Comparison of ENCODE assay signal across 36 cellular contexts in the genomic region with DNA sequence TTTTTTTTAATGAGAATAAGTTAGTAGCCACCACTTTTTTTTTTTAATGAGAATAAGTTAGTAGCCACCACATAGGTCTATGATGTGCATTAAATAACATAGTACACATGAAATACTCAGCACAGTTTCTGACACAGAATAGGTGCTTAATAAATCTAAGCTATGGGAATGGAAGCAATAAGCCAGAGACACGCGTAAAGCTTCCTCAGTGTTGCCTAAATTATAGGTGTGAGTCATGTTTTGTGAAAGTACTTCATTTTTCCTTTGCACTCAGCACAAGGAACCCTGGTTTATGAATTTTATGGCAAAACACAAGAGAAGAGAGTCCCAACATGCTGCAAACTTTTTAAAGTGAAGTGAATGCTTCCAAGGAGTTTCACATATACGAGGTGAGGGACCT.
DNase-seq lines count a peak whose midpoint lies in the region; ATAC-seq, FAIRE-seq and TF ChIP-seq lines count a peak whose summit lies in the region.
"Had no signal": no experiment of that assay in that cellular context is flagged by ENCODE, and none has a peak within 500 bp of the region (broad histone marks: within the 10 kb centered on the region; RNA-seq: fewer than 3 reads in every experiment).

No MANE protein-coding gene starts in this region.

- intact Hi-C loops in mucosa of descending colon (cut with DNase I, micrococcal nuclease): no loop called here
- intact Hi-C loops in left lung (cut with DNase I): no loop called here

- FAIRE-seq in bronchial epithelial cell (lab: Jason Lieb, UNC): no peak
- FAIRE-seq: HTR-8/SVneo, K562 had no signal

- peaks cover 7% of the 10 kb centered on the region for H3K4me1 Mint-ChIP-seq in stimulated activated naive CD8-positive, alpha-beta T cell treated with anti-CD3 and anti-CD28 coated beads, Interleukin-15, amount 100 ng/mL, for 72 hours
- H3K4me1 Mint-ChIP-seq: central memory CD8-positive, alpha-beta T cell; neural progenitor cell had no signal

- no peaks in the 10 kb centered on the region for H3K4me1 ChIP-seq in mucosa of descending colon (ENCODE audit: low read depth)
- no peaks in the 10 kb centered on the region for H3K4me1 ChIP-seq in left lung
- H3K4me1 ChIP-seq: esophagus squamous epithelium, neural progenitor cell, parathyroid adenoma, right atrium auricular region, upper lobe of left lung had no signal

- no peak overlapping the region for H3K4me3 Mint-ChIP-seq in stimulated activated naive CD8-positive, alpha-beta T cell treated with anti-CD3 and anti-CD28 coated beads, Interleukin-15, amount 100 ng/mL, for 72 hours
- H3K4me3 Mint-ChIP-seq: activated naive CD8-positive, alpha-beta T cell treated with anti-CD3 and anti-CD28 coated beads, Interleukin-2, amount 50 U/mL, for 24 hours; activated T-cell treated with anti-CD3 and anti-CD28 coated beads, Interleukin-2, amount 50 U/mL, for 24 hours; central memory CD8-positive, alpha-beta T cell; dendritic cell treated with granulocyte-macrophage colony-stimulating factor and Interleukin-4, amounts not matched to agents 40 ng/mL and 50 ng/mL, for 4 days; neural progenitor cell; T-helper 17 cell had no signal

- CTCF ChIA-PET in HEK293T (lab: Yijun Ruan, JAX): interaction anchor here (0.8 kb wide), 1 partner anchor 77 kb away, joined by 3 read pairs; no protein-coding TSS in a partner anchor

- peaks cover 6% of the 10 kb centered on the region for H3K27me3 Mint-ChIP-seq in stimulated activated naive CD8-positive, alpha-beta T cell treated with anti-CD3 and anti-CD28 coated beads, Interleukin-15, amount 100 ng/mL, for 72 hours
- H3K27me3 Mint-ChIP-seq: activated naive CD8-positive, alpha-beta T cell treated with anti-CD3 and anti-CD28 coated beads, Interleukin-2, amount 50 U/mL, for 24 hours; activated T-cell treated with anti-CD3 and anti-CD28 coated beads, Interleukin-2, amount 50 U/mL, for 24 hours; central memory CD8-positive, alpha-beta T cell; T-helper 17 cell had no signal

- no peak overlapping the region for H3K4me3 ChIP-seq in bronchial epithelial cell (ENCODE audit: low read depth, low read length)
- no peak overlapping the region for H3K4me3 ChIP-seq in mucosa of descending colon
- no peak overlapping the region for H3K4me3 ChIP-seq in left lung
- H3K4me3 ChIP-seq: esophagus squamous epithelium, GM23248, K562, neural progenitor cell, PC-9, right atrium auricular region, suprapubic skin, upper lobe of left lung had no signal

- H3K27ac Mint-ChIP-seq in stimulated activated naive CD8-positive, alpha-beta T cell treated with anti-CD3 and anti-CD28 coated beads, Interleukin-15, amount 100 ng/mL, for 72 hours: no peak overlapping the region
- H3K27ac Mint-ChIP-seq: activated naive CD8-positive, alpha-beta T cell treated with anti-CD3 and anti-CD28 coated beads, Interleukin-2, amount 50 U/mL, for 24 hours; activated T-cell treated with anti-CD3 and anti-CD28 coated beads, Interleukin-2, amount 50 U/mL, for 24 hours; dendritic cell treated with granulocyte-macrophage colony-stimulating factor and Interleukin-4, amounts not matched to agents 40 ng/mL and 50 ng/mL, for 4 days; neural progenitor cell; T-helper 17 cell had no signal

- H3K36me3 ChIP-seq in bronchial epithelial cell (ENCODE audit: control insufficient read depth, insufficient read depth, low read length): no peaks in the 10 kb centered on the region
- no peaks in the 10 kb centered on the region for H3K36me3 ChIP-seq in mucosa of descending colon (ENCODE audit: low read depth)
- no peaks in the 10 kb centered on the region for H3K36me3 ChIP-seq in left lung
- H3K36me3 ChIP-seq: esophagus squamous epithelium, neural progenitor cell, right atrium auricular region, suprapubic skin, upper lobe of left lung had no signal

- H3K27me3 ChIP-seq in bronchial epithelial cell (ENCODE audit: control insufficient read depth, insufficient read depth, low read length): no peaks in the 10 kb centered on the region
- no peaks in the 10 kb centered on the region for H3K27me3 ChIP-seq in left lung
- H3K27me3 ChIP-seq: esophagus squamous epithelium, neural progenitor cell, right atrium auricular region, suprapubic skin, upper lobe of left lung had no signal

- no peak overlapping the region for H3K27ac ChIP-seq in left lung
- H3K27ac ChIP-seq: esophagus squamous epithelium, GM23248, neural progenitor cell, parathyroid adenoma, PC-9, right atrium auricular region, suprapubic skin, upper lobe of left lung had no signal

- H3K9me3 ChIP-seq in mucosa of descending colon: peaks cover 26% of the 10 kb centered on the region
- H3K9me3 ChIP-seq in left lung: peaks cover 0 to 24% of the 10 kb centered on the region in 2 donors

- ATAC-seq in mucosa of descending colon (peak; percentile 59), left lung (no peak)
- no peak for ATAC-seq in stimulated activated naive CD8-positive, alpha-beta T cell treated with anti-CD3 and anti-CD28 coated beads, Interleukin-15, amount 100 ng/mL, for 72 hours
- ATAC-seq: activated naive CD8-positive, alpha-beta T cell treated with anti-CD3 and anti-CD28 coated beads, Interleukin-2, amount 50 U/mL, for 24 hours; K562; left lobe of liver; Right ventricle myocardium inferior; SK-N-SH treated with all-trans-retinoic acid at 6 μM for 48 hours; T-helper 17 cell had no signal

- H3K9me3 Mint-ChIP-seq in stimulated activated naive CD8-positive, alpha-beta T cell treated with anti-CD3 and anti-CD28 coated beads, Interleukin-15, amount 100 ng/mL, for 72 hours: peaks cover 20 to 26% of the 10 kb centered on the region in 2 donors

- TF ChIP-seq CTCF in bronchial epithelial cell (IDR thresholded peaks at IDR 0.05; ENCODE audit: insufficient read depth, low read length, severe bottlenecking) (no peak), mucosa of descending colon (IDR thresholded peaks at IDR 0.05) (no peak), left lung (IDR thresholded peaks at IDR 0.05) (no peak)

- POLR2A ChIA-PET in HEK293T (lab: Yijun Ruan, JAX): no interaction called here

- DNase-seq in HEK293T (ENCODE audit: extremely low spot score): no peak
- DNase-seq in MV-4-11 (lab: John Stamatoyannopoulos, UW): peak; percentile 40
- DNase-seq in bronchial epithelial cell (ENCODE audit: low read depth): peak; percentile 27
- no peak for DNase-seq in mucosa of descending colon
- no peak for DNase-seq in stimulated activated naive CD8-positive, alpha-beta T cell treated with anti-CD3 and anti-CD28 coated beads, Interleukin-15, amount 100 ng/mL, for 72 hours
- no peak for DNase-seq in left lung
- DNase-seq in NCI-H82 (lab: John Stamatoyannopoulos, UW): no peak
- DNase-seq in occipital lobe (lab: John Stamatoyannopoulos, UW): no peak
- DNase-seq: activated gamma-delta T cell treated with Interleukin-2 at 50 U/mL for 16 hours; activated naive CD8-positive, alpha-beta T cell treated with anti-CD3 and anti-CD28 coated beads, Interleukin-2, amount 50 U/mL, for 24 hours; activated T-cell treated with anti-CD3 and anti-CD28 coated beads, Interleukin-2, amount 50 U/mL, for 24 hours; C1 segment of cervical spinal cord; COR-L47; DMS53; esophagus squamous epithelium; GF-D8; GM23248; NCI-H146; NCI-H345; NCI-H774; PC-9; small intestine; stimulated activated naive CD4-positive, alpha-beta T cell; T-helper 17 cell; upper lobe of left lung had no signal

TF ChIP-seq in HEK293T, 16 proteins besides CTCF, POLR2A, EP300 and RAD21:
- peak; percentile 10; the same call in 1 of the 2 replicates for TF ChIP-seq ZNF384 (IDR thresholded peaks at IDR 0.05)
- no peak for TF ChIP-seq HDGF (IDR thresholded peaks at IDR 0.05; ENCODE audit: borderline replicate concordance)
TF ChIP-seq in HEK293T: peak in this region for 1.

Comparison
In these comparisons a context has a peak if more than half of its experiments do, and no peak if none do; other contexts are left out.
1. DNase-seq: peak in MV-4-11 (single experiment) and bronchial epithelial cell (single experiment); none in HEK293T (single experiment), mucosa of descending colon (0 of 3), stimulated activated naive CD8-positive, alpha-beta T cell treated with anti-CD3 and anti-CD28 coated beads, Interleukin-15, amount 100 ng/mL, for 72 hours (0 of 2), left lung (0 of 2), NCI-H82 (single experiment) and occipital lobe (single experiment).